ENCODE assay signal across 1 cellular context in the genomic region with DNA sequence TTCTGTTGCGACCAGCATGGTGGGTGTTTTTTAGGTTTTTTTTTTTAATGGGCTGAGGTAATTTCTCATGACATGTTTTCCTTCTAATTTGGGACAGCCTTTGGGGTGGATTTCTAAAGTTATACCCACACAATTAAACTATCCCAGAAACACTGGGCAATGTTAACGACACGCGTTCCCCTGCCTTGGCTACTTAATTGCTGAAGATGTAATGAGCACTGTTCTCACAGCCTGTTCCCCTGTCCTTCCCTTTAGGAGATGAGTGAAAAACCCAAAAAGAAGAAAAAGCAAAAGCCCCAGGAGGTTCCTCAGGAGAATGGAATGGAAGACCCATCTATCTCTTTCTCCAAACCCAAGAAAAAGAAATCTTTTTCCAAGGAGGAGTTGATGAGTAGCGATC.
TF ChIP-seq lines count a peak whose summit lies in the region.

No MANE protein-coding gene starts in this region.

TF ChIP-seq in HepG2, 621 proteins besides CTCF, POLR2A, EP300 and RAD21:
- TF ChIP-seq, protein P1, sequence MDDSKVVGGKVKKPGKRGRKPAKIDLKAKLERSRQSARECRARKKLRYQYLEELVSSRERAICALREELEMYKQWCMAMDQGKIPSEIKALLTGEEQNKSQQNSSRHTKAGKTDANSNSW (CRISPR knock-in tag; IDR thresholded peaks at IDR 0.05; ENCODE audit: borderline replicate concordance), result no peak
- TF ChIP-seq POLR2AphosphoS5 (IDR thresholded peaks at IDR 0.05; ENCODE audit: low read depth, low read length) (0 out of 2 replicates have a peak, but pooled peaks have one; percentile 9), POLR2AphosphoS2 (IDR thresholded peaks at IDR 0.05; ENCODE audit: low read depth, low read length) (0 out of 2 replicates have a peak, but pooled peaks have one; percentile 81), RBFOX2 (IDR thresholded peaks at IDR 0.05; ENCODE audit: low read depth, low read length) (peak; percentile 28)
- TF ChIP-seq, protein P2, sequence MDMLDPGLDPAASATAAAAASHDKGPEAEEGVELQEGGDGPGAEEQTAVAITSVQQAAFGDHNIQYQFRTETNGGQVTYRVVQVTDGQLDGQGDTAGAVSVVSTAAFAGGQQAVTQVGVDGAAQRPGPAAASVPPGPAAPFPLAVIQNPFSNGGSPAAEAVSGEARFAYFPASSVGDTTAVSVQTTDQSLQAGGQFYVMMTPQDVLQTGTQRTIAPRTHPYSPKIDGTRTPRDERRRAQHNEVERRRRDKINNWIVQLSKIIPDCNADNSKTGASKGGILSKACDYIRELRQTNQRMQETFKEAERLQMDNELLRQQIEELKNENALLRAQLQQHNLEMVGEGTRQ (IDR thresholded peaks at IDR 0.05; ENCODE audit: low read depth, low read length), result 0 out of 2 replicates have a peak, but pooled peaks have one; percentile 7
- TF ChIP-seq, protein P2 (CRISPR knock-in tag; IDR thresholded peaks at IDR 0.05; ENCODE audit: borderline replicate concordance), result no peak
